30 cellular contexts compared by ENCODE assay signal in genomic region chr4:21184788-21185187, GRCh38.
DNase-seq lines count a peak whose midpoint lies in the region; ATAC-seq, FAIRE-seq and TF ChIP-seq lines count a peak whose summit lies in the region.
"Had no signal": no experiment of that assay in that cellular context is flagged by ENCODE, and none has a peak within 500 bp of the region (broad histone marks: within the 10 kb centered on the region; RNA-seq: fewer than 3 reads in every experiment).

No MANE protein-coding gene starts in this region.

- H3K9me3 ChIP-seq in H9 (ENCODE audit: control insufficient read depth, low read depth, low read length) (no peaks in the 10 kb centered on the region), H1 (ENCODE audit: insufficient read depth in 2 of 2, low read depth in 1 of 2, low read length in 1 of 2) (no peaks in the 10 kb centered on the region), right lobe of liver (no peaks in the 10 kb centered on the region), ovary (no peaks in the 10 kb centered on the region)
- H3K9me3 ChIP-seq: BLaER1, tibial artery had no signal

- no peak overlapping the region for H4K91ac ChIP-seq in H9 (ENCODE audit: insufficient read length, low read depth, low read length)
- no peak overlapping the region for H4K91ac ChIP-seq in H1 (replicated peaks; ENCODE audit: insufficient read length, low read length)

- peak; percentile 43 to 53 for TF ChIP-seq RAD21 in H1 (IDR thresholded peaks at IDR 0.05 in 1 of 2, conservative IDR thresholded peaks at IDR 0.05 in 1 of 2; ENCODE audit: low read depth in 2 of 2, low read length in 2 of 2)

- H2BK20ac ChIP-seq in H9 (ENCODE audit: low read depth, low read length, poor library complexity, severe bottlenecking), result no peak overlapping the region
- no peak overlapping the region for H2BK20ac ChIP-seq in H1 (ENCODE audit: low read length)

- H4K8ac ChIP-seq in H9 (replicated peaks; ENCODE audit: insufficient read length, low read depth, low read length) (no peak overlapping the region), H1 (ENCODE audit: extremely low read depth, insufficient read depth, low read length) (no peak overlapping the region)

- H3K4me1 Mint-ChIP-seq in H9, result no peaks in the 10 kb centered on the region
- H3K4me1 Mint-ChIP-seq: naive thymus-derived CD8-positive, alpha-beta T cell had no signal

- no peak overlapping the region for H3K9ac ChIP-seq in H9 (ENCODE audit: extremely low read depth, insufficient read length, low read length)
- H3K9ac ChIP-seq in H1 (replicated peaks in 1 of 4; ENCODE audit: extremely low read depth in 1 of 4, low read depth in 3 of 4, low read length in 3 of 4), result no peak overlapping the region
- H3K9ac ChIP-seq: BLaER1 had no signal

- TF ChIP-seq CTCF in H9 (conservative IDR thresholded peaks at IDR 0.05) (peak; percentile 53; the same call in 2 of the 3 replicates), H1 (IDR thresholded peaks at IDR 0.05; ENCODE audit: control extremely low read depth in 1 of 3, insufficient read depth in 1 of 3, low read depth in 1 of 3, low read length in 3 of 3) (peak in 2 of 3 experiments; percentile 19 to 21; a peak in 2 of 4 replicates), right lobe of liver (IDR thresholded peaks at IDR 0.05) (peak; percentile 14 to 35 (median 22)), ovary (IDR thresholded peaks at IDR 0.05) (no peak)

- H3K27me3 Mint-ChIP-seq in H9 (ENCODE audit: low read depth), result no peaks in the 10 kb centered on the region
- H3K27me3 Mint-ChIP-seq: activated naive CD8-positive, alpha-beta T cell had no signal

- CTCF ChIA-PET in H1 (lab: Charles Lee; ENCODE audit: partially characterized antibody), result interaction anchor here (0.6 to 3.9 kb wide), 15 partner anchors 9 to 515 kb away, joined by 3 to 21 read pairs (median 4); no protein-coding TSS in a partner anchor

- ATAC-seq in right lobe of liver, result no peak
- no peak for ATAC-seq in GM21526 (IDR thresholded peaks at IDR 0.05; ENCODE audit: low FRiP score, unreplicated experiment)
- ATAC-seq: naive thymus-derived CD8-positive, alpha-beta T cell had no signal

- no peaks in the 10 kb centered on the region for H3K36me3 Mint-ChIP-seq in H9 (ENCODE audit: insufficient read depth in 1 of 3, low read depth in 3 of 3)
- H3K36me3 Mint-ChIP-seq: activated naive CD8-positive, alpha-beta T cell; naive thymus-derived CD8-positive, alpha-beta T cell had no signal

- H3K4me3 ChIP-seq in H1 (ENCODE audit: extremely low read depth in 1 of 4, insufficient read depth in 2 of 4, low read depth in 3 of 4, low read length in 4 of 4) (no peak overlapping the region), right lobe of liver (no peak overlapping the region), ovary (no peak overlapping the region)
- H3K4me3 ChIP-seq: BLaER1, coronary artery, tibial artery had no signal

- H3K4ac ChIP-seq in H9 (ENCODE audit: low read depth, low read length) (no peak overlapping the region), H1 (replicated peaks; ENCODE audit: insufficient read length, low read depth, low read length) (no peak overlapping the region)

- WGBS in H9 (ENCODE audit: extremely low coverage, insufficient read length, low lambda C conversion rate), result no CpG with 5 or more reads among the region's 2 CpGs
- WGBS in H1 (ENCODE audit: extremely low coverage in 1 of 2, insufficient coverage in 1 of 2, insufficient read length in 1 of 2, insufficient replicate concordance in 2 of 2, low coverage in 1 of 2, low lambda C conversion rate in 2 of 2, missing lambda C conversion rate in 1 of 2), 2 experiments, result 69% methylated on average over 2 of the region's 2 CpGs; no CpG with 5 or more reads in 1 of the 2 experiments
- WGBS in right lobe of liver (ENCODE audit: insufficient coverage, low coverage, low lambda C conversion rate, missing lambda C conversion rate), result 23% methylated on average over 2 of the region's 2 CpGs
- 50 to 56% (median 54%) methylated on average over 2 of the region's 2 CpGs for WGBS in ovary, 3 donors

- H4K20me1 ChIP-seq in H9 (ENCODE audit: control insufficient read depth, insufficient read depth, insufficient read length), result no peaks in the 10 kb centered on the region
- no peaks in the 10 kb centered on the region for H4K20me1 ChIP-seq in H1 (replicated peaks in 1 of 2; ENCODE audit: control insufficient read depth in 1 of 2, insufficient read depth in 2 of 2, low read length in 2 of 2)
- H4K20me1 ChIP-seq: BLaER1 had no signal

- no peak overlapping the region for H3K56ac ChIP-seq in H9 (ENCODE audit: insufficient read length, low read depth, low read length)
- H3K56ac ChIP-seq in H1 (replicated peaks; ENCODE audit: insufficient read length, low read depth, low read length), result no peak overlapping the region

- H4K5ac ChIP-seq in H9 (ENCODE audit: insufficient read length, low read depth, low read length) (no peak overlapping the region), H1 (ENCODE audit: insufficient read length, low read depth, low read length) (no peak overlapping the region)

- H3K14ac ChIP-seq in H9 (ENCODE audit: insufficient read depth, low read length) (no peak overlapping the region), H1 (ENCODE audit: insufficient read length) (no peak overlapping the region)

- H2BK12ac ChIP-seq in H9 (ENCODE audit: insufficient read length, low read depth, low read length) (no peak overlapping the region), H1 (ENCODE audit: low read depth, low read length) (no peak overlapping the region)

- H3K36me3 ChIP-seq in H1 (ENCODE audit: control insufficient read depth in 2 of 4, insufficient read depth in 4 of 4, low read length in 3 of 4), result no peaks in the 10 kb centered on the region
- no peaks in the 10 kb centered on the region for H3K36me3 ChIP-seq in right lobe of liver
- no peaks in the 10 kb centered on the region for H3K36me3 ChIP-seq in ovary
- H3K36me3 ChIP-seq: BLaER1, tibial artery had no signal

- H3K27ac ChIP-seq in H9 (ENCODE audit: insufficient read length, low read depth, low read length) (no peak overlapping the region), H1 (ENCODE audit: low read depth, low read length) (no peak overlapping the region), right lobe of liver (no peak overlapping the region), ovary (no peak overlapping the region)
- H3K27ac ChIP-seq: BLaER1, coronary artery, tibial artery had no signal

- H3K27me3 ChIP-seq in H9 (ENCODE audit: insufficient read depth, low read length) (no peaks in the 10 kb centered on the region), H1 (replicated peaks in 1 of 4; ENCODE audit: control insufficient read depth in 3 of 4, extremely low read depth in 1 of 4, insufficient read depth in 3 of 4, low read length in 3 of 4) (no peaks in the 10 kb centered on the region), right lobe of liver (no peaks in the 10 kb centered on the region), ovary (no peaks in the 10 kb centered on the region)
- H3K27me3 ChIP-seq: BLaER1, tibial artery had no signal

- no peaks in the 10 kb centered on the region for H3K9me3 Mint-ChIP-seq in H9

- no peak for TF ChIP-seq EP300 in H1 (IDR thresholded peaks at IDR 0.05; ENCODE audit: borderline replicate concordance in 1 of 2, low read depth in 2 of 2, low read length in 2 of 2)
- TF ChIP-seq EP300 in ovary (IDR thresholded peaks at IDR 0.05), result no peak

- intact Hi-C loops in right lobe of liver (cut with DNase I), result no loop called here
- intact Hi-C loops in ovary (cut with DNase I), result no loop called here

- H3K79me1 ChIP-seq in H9 (ENCODE audit: insufficient read depth, low read depth, low read length, poor library complexity, severe bottlenecking) (no peaks in the 10 kb centered on the region), H1 (ENCODE audit: low read depth, low read length) (no peaks in the 10 kb centered on the region)

- H2AK5ac ChIP-seq in H9 (ENCODE audit: insufficient read length, low read length) (no peak overlapping the region), H1 (ENCODE audit: low read depth, low read length) (no peak overlapping the region)

- POLR2A ChIA-PET in H1 (lab: Charles Lee; ENCODE audit: partially characterized antibody), result no interaction called here

- TF ChIP-seq POLR2A in H1 (IDR thresholded peaks at IDR 0.05; ENCODE audit: control extremely low read depth in 1 of 2, low read depth in 2 of 2, low read length in 2 of 2), result no peak
- no peak for TF ChIP-seq POLR2A in right lobe of liver (IDR thresholded peaks at IDR 0.05)
- TF ChIP-seq POLR2A in ovary (IDR thresholded peaks at IDR 0.05), result no peak

- no peak overlapping the region for H3K27ac Mint-ChIP-seq in H9
- H3K27ac Mint-ChIP-seq: activated naive CD8-positive, alpha-beta T cell; naive thymus-derived CD8-positive, alpha-beta T cell had no signal

- H3K23ac ChIP-seq in H9 (ENCODE audit: insufficient read length, low read depth, low read length), result no peak overlapping the region
- H3K23ac ChIP-seq in H1 (ENCODE audit: insufficient read length), result no peak overlapping the region

- H2BK120ac ChIP-seq in H9 (ENCODE audit: low read depth, low read length, poor library complexity, severe bottlenecking), result no peak overlapping the region
- no peak overlapping the region for H2BK120ac ChIP-seq in H1 (replicated peaks; ENCODE audit: low read depth, low read length)

- H3K79me2 ChIP-seq in H9 (ENCODE audit: insufficient read depth, low read length), result no peaks in the 10 kb centered on the region
- H3K79me2 ChIP-seq in H1 (ENCODE audit: control insufficient read depth in 1 of 2, insufficient read depth in 2 of 2, low read length in 2 of 2), result no peaks in the 10 kb centered on the region

- H3K4me2 ChIP-seq in H9 (ENCODE audit: insufficient read depth, insufficient read length, low read length), result no peak overlapping the region
- no peak overlapping the region for H3K4me2 ChIP-seq in H1 (ENCODE audit: insufficient read depth in 1 of 2, low read depth in 2 of 2, low read length in 2 of 2)
- H3K4me2 ChIP-seq: BLaER1 had no signal

- H2AFZ ChIP-seq in H9 (ENCODE audit: low read length) (no peak overlapping the region), H1 (ENCODE audit: low read length) (no peak overlapping the region)

- no peaks in the 10 kb centered on the region for H3K4me1 ChIP-seq in H9 (ENCODE audit: insufficient read depth, low read length)
- H3K4me1 ChIP-seq in H1 (replicated peaks in 1 of 4; ENCODE audit: control insufficient read depth in 3 of 4, insufficient read depth in 4 of 4, low read length in 3 of 4), result no peaks in the 10 kb centered on the region
- H3K4me1 ChIP-seq in right lobe of liver, result no peaks in the 10 kb centered on the region
- peaks cover 2% of the 10 kb centered on the region for H3K4me1 ChIP-seq in ovary (ENCODE audit: insufficient read depth)
- H3K4me1 ChIP-seq: BLaER1, tibial artery had no signal

- H2BK5ac ChIP-seq in H9 (ENCODE audit: insufficient read length, low read length) (no peak overlapping the region), H1 (ENCODE audit: low read depth, low read length) (no peak overlapping the region)

- H2BK15ac ChIP-seq in H9 (ENCODE audit: low read depth, low read length), result no peak overlapping the region
- H2BK15ac ChIP-seq in H1 (ENCODE audit: low read length), result no peak overlapping the region

- H3K23me2 ChIP-seq in H9 (ENCODE audit: insufficient read length, low read depth, low read length, poor library complexity, severe bottlenecking), result no peaks in the 10 kb centered on the region
- no peaks in the 10 kb centered on the region; the same call in 1 of the 2 replicates for H3K23me2 ChIP-seq in H1 (ENCODE audit: low read depth, low read length)

- FAIRE-seq in H1 (lab: Jason Lieb, UNC), result no peak
- FAIRE-seq: GM12891 had no signal

- DNase-seq in COR-L47 (lab: John Stamatoyannopoulos, UW), result peak; percentile 10
- DNase-seq in H9, result no peak
- no peak for DNase-seq in H1 (ENCODE audit: low read depth in 1 of 2, low spot score in 2 of 2)
- no peak for DNase-seq in right lobe of liver
- DNase-seq in A172 (ENCODE audit: low spot score), result no peak
- no peak for DNase-seq in ovary
- DNase-seq: activated CD4-positive, alpha-beta T cell treated with anti-CD3 and anti-CD28 coated beads, Interleukin-2, amount 50 U/mL, for 1 hour; activated CD4-positive, CD25-positive, alpha-beta regulatory T cell; activated effector memory CD4-positive, alpha-beta T cell treated with anti-CD3 and anti-CD28 coated beads, Interleukin-2, amount 50 U/mL, for 16 hours; activated T-cell treated with anti-CD3 and anti-CD28 coated beads, Interleukin-2, amount 50 U/mL, for 1 hour; anterior cingulate cortex; effector CD8-positive, alpha-beta T cell; EL; erythroblast; head of caudate nucleus; islet precursor cell; naive thymus-derived CD8-positive, alpha-beta T cell; NCI-H1048; NCI-H1694; NCI-H446 treated with DMSO at 0.1 percent for 48 hours; NCI-H82; RPMI8226; stimulated activated CD4-positive, alpha-beta T cell treated with anti-CD3 and anti-CD28 coated beads, Interleukin-15, amount 100 ng/mL, for 24 hours; stimulated activated CD4-positive, alpha-beta T cell treated with anti-CD3 and anti-CD28 coated beads, Interleukin-4, amount 100 ng/mL, for 4 hours; tibial artery had no signal

- H3K18ac ChIP-seq in H9 (ENCODE audit: insufficient read length, low read depth, low read length) (no peak overlapping the region), H1 (ENCODE audit: extremely low read depth, low read length) (no peak overlapping the region)

- no peak overlapping the region for H3K4me3 Mint-ChIP-seq in H9
- H3K4me3 Mint-ChIP-seq: activated naive CD8-positive, alpha-beta T cell; naive thymus-derived CD8-positive, alpha-beta T cell had no signal

- H3T11ph ChIP-seq in H9 (ENCODE audit: low read length), result no peak overlapping the region

Comparison
In these comparisons a context has a peak if more than half of its experiments do, and no peak if none do; other contexts are left out.
1. CTCF ChIP-seq: peak in H9 (single experiment), H1 (2 of 3) and right lobe of liver (4 of 4); none in ovary (0 of 3).